Comparison of ENCODE assay signal across 2 cellular contexts in genomic region chr15:39188314-39188713, GRCh38.
TF ChIP-seq lines count a peak whose summit lies in the region.

No MANE protein-coding gene starts in this region.

TF ChIP-seq in SK-N-SH, 30 proteins besides CTCF, POLR2A, EP300 and RAD21 (continued from another document):
- TF ChIP-seq TAF1 (IDR thresholded peaks at IDR 0.05; ENCODE audit: borderline replicate concordance, low read depth, low read length), result no peak
- TF ChIP-seq FOXJ3 (CRISPR knock-in tag; IDR thresholded peaks at IDR 0.05), result no peak
- no peak for TF ChIP-seq TEAD4 (IDR thresholded peaks at IDR 0.05; ENCODE audit: borderline replicate concordance, insufficient read depth)
- no peak for TF ChIP-seq SMC3 (IDR thresholded peaks at IDR 0.05; ENCODE audit: low read depth, low read length)
- no peak for TF ChIP-seq RFX5 (IDR thresholded peaks at IDR 0.05; ENCODE audit: low read length)
TF ChIP-seq in SK-N-SH: peak in this region for 0.

TF ChIP-seq in SK-N-SH treated with all-trans-retinoic acid at 6 μM for 48 hours, 23 proteins besides CTCF, POLR2A, EP300 and RAD21 (continued from another document):
- TF ChIP-seq TSHZ2 (CRISPR knock-in tag; IDR thresholded peaks at IDR 0.05), result no peak
- TF ChIP-seq ZFP30 (CRISPR knock-in tag; IDR thresholded peaks at IDR 0.05), result no peak
- TF ChIP-seq CREB5 (CRISPR knock-in tag; IDR thresholded peaks at IDR 0.05; ENCODE audit: low read depth), result no peak
- no peak for TF ChIP-seq SNAI2 (CRISPR knock-in tag; IDR thresholded peaks at IDR 0.05)
- no peak for TF ChIP-seq ZFP3 (CRISPR knock-in tag; IDR thresholded peaks at IDR 0.05)
- no peak for TF ChIP-seq ARNTL (CRISPR knock-in tag; IDR thresholded peaks at IDR 0.05; ENCODE audit: borderline replicate concordance, low read depth)
- TF ChIP-seq BACH2 (CRISPR knock-in tag; IDR thresholded peaks at IDR 0.05; ENCODE audit: borderline replicate concordance), result no peak
- no peak for TF ChIP-seq PATZ1 (CRISPR knock-in tag; IDR thresholded peaks at IDR 0.05; ENCODE audit: borderline replicate concordance)
- TF ChIP-seq PPARA (CRISPR knock-in tag; IDR thresholded peaks at IDR 0.05; ENCODE audit: borderline replicate concordance), result no peak
- TF ChIP-seq CSDC2 (CRISPR knock-in tag; IDR thresholded peaks at IDR 0.05), result no peak
